1 cellular context compared by ENCODE assay signal in genomic region chr7:154640266-154640865, GRCh38.
TF ChIP-seq lines count a peak whose summit lies in the region.

No MANE protein-coding gene starts in this region.

TF ChIP-seq in HepG2, 621 proteins besides CTCF, POLR2A, EP300 and RAD21 (continued from another document):
- no peak for TF ChIP-seq TFDP2 (CRISPR knock-in tag; IDR thresholded peaks at IDR 0.05)
TF ChIP-seq in HepG2: peak in this region for 1.
